23 cellular contexts compared by ENCODE assay signal in genomic region chr13:47250141-47250540, GRCh38.
DNase-seq lines count a peak whose midpoint lies in the region; ATAC-seq, FAIRE-seq and TF ChIP-seq lines count a peak whose summit lies in the region.
"Had no signal": no experiment of that assay in that cellular context is flagged by ENCODE, and none has a peak within 500 bp of the region (broad histone marks: within the 10 kb centered on the region; RNA-seq: fewer than 3 reads in every experiment).

No MANE protein-coding gene starts in this region.

- no peak overlapping the region for H4K5ac ChIP-seq in H9 (ENCODE audit: insufficient read length, low read depth, low read length)

- H3K27ac Mint-ChIP-seq in astrocyte (ENCODE audit: unreplicated experiment) (no peak overlapping the region), H9 (no peak overlapping the region)
- H3K27ac Mint-ChIP-seq in activated naive CD4-positive, alpha-beta T cell treated with anti-CD3 and anti-CD28 coated beads, Interleukin-2, amount 50 U/mL, for 72 hours: no peak overlapping the region
- H3K27ac Mint-ChIP-seq: natural killer cell treated with Interleukin-12 subunit alpha and Interleukin-12 subunit beta and Interleukin-15 and Interleukin-18, amount 100 ng/mL, for 72 hours; stimulated activated naive CD8-positive, alpha-beta T cell treated with anti-CD3 and anti-CD28 coated beads, Interleukin-15, Interleukin-2, amounts not matched to agents 100 ng/mL and 50 ng/mL, for 24 hours had no signal

- H2AFZ ChIP-seq in astrocyte (ENCODE audit: low read depth, low read length): no peak overlapping the region
- no peak overlapping the region for H2AFZ ChIP-seq in H9 (ENCODE audit: low read length)

- no peak overlapping the region for H3K4ac ChIP-seq in H9 (ENCODE audit: low read depth, low read length)

- H3K4me3 ChIP-seq in astrocyte (ENCODE audit: insufficient read depth, low read depth, low read length) (no peak overlapping the region), fibroblast of the aortic adventitia (ENCODE audit: low read depth, low read length) (no peak overlapping the region)
- H3K4me3 ChIP-seq: prostate gland had no signal

- H2BK5ac ChIP-seq in H9 (ENCODE audit: insufficient read length, low read length): no peak overlapping the region

- H2BK12ac ChIP-seq in H9 (ENCODE audit: insufficient read length, low read depth, low read length): no peak overlapping the region

- H4K8ac ChIP-seq in H9 (replicated peaks; ENCODE audit: insufficient read length, low read depth, low read length): no peak overlapping the region

- H3K27me3 ChIP-seq in astrocyte (ENCODE audit: insufficient read depth, low read length) (no peaks in the 10 kb centered on the region), H9 (ENCODE audit: insufficient read depth, low read length) (no peaks in the 10 kb centered on the region)

- H3K79me2 ChIP-seq in astrocyte (ENCODE audit: insufficient read depth, low read length) (no peaks in the 10 kb centered on the region), H9 (ENCODE audit: insufficient read depth, low read length) (no peaks in the 10 kb centered on the region; the same call in 1 of the 2 replicates)

- H3K4me3 Mint-ChIP-seq in astrocyte (ENCODE audit: unreplicated experiment) (no peak overlapping the region), H9 (no peak overlapping the region)
- H3K4me3 Mint-ChIP-seq: natural killer cell treated with Interleukin-12 subunit alpha and Interleukin-12 subunit beta and Interleukin-15 and Interleukin-18, amount 100 ng/mL, for 72 hours; stimulated activated naive CD8-positive, alpha-beta T cell treated with anti-CD3 and anti-CD28 coated beads, Interleukin-15, Interleukin-2, amounts not matched to agents 100 ng/mL and 50 ng/mL, for 24 hours had no signal

- H3K23me2 ChIP-seq in H9 (ENCODE audit: insufficient read length, low read depth, low read length, poor library complexity, severe bottlenecking): no peaks in the 10 kb centered on the region

- TF ChIP-seq CTCF in astrocyte (IDR thresholded peaks at IDR 0.05; ENCODE audit: insufficient read depth, low read depth, low read length): no peak
- no peak for TF ChIP-seq CTCF in fibroblast of the aortic adventitia (IDR thresholded peaks at IDR 0.05; ENCODE audit: insufficient read depth, low read length)
- TF ChIP-seq CTCF in H9 (conservative IDR thresholded peaks at IDR 0.05): no peak

- H3K9ac ChIP-seq in astrocyte (ENCODE audit: low read length) (no peak overlapping the region), H9 (ENCODE audit: extremely low read depth, insufficient read length, low read length) (no peak overlapping the region)

- H3K9me3 Mint-ChIP-seq in astrocyte (ENCODE audit: unreplicated experiment): no peaks in the 10 kb centered on the region
- peaks cover 3 to 5% of the 10 kb centered on the region in 2 experiments; a peak in 3 of 5 replicates for H3K9me3 Mint-ChIP-seq in H9
- H3K9me3 Mint-ChIP-seq in activated naive CD4-positive, alpha-beta T cell treated with anti-CD3 and anti-CD28 coated beads, Interleukin-2, amount 50 U/mL, for 72 hours: no peaks in the 10 kb centered on the region

- H2BK15ac ChIP-seq in H9 (ENCODE audit: low read depth, low read length): no peak overlapping the region

- no peak for ATAC-seq in HG03159 (IDR thresholded peaks at IDR 0.05; ENCODE audit: unreplicated experiment)
- no peak for ATAC-seq in activated naive CD4-positive, alpha-beta T cell treated with anti-CD3 and anti-CD28 coated beads, Interleukin-2, amount 50 U/mL, for 72 hours
- ATAC-seq: natural killer cell treated with Interleukin-12 subunit alpha and Interleukin-12 subunit beta and Interleukin-15 and Interleukin-18, amount 100 ng/mL, for 72 hours had no signal

- H3K23ac ChIP-seq in H9 (ENCODE audit: insufficient read length, low read depth, low read length): no peak overlapping the region

- FAIRE-seq in astrocyte (lab: Jason Lieb, UNC): peak; percentile 94

- H3K27ac ChIP-seq in astrocyte (ENCODE audit: low read depth, low read length): no peak overlapping the region
- H3K27ac ChIP-seq in H9 (ENCODE audit: insufficient read length, low read depth, low read length): no peak overlapping the region
- no peak overlapping the region for H3K27ac ChIP-seq in substantia nigra (ENCODE audit: low read depth, low read length, poor library complexity, severe bottlenecking)
- H3K27ac ChIP-seq: prostate gland had no signal

- no peaks in the 10 kb centered on the region for H3K79me1 ChIP-seq in H9 (ENCODE audit: insufficient read depth, low read depth, low read length, poor library complexity, severe bottlenecking)

- H2BK120ac ChIP-seq in H9 (ENCODE audit: low read depth, low read length, poor library complexity, severe bottlenecking): no peak overlapping the region

- no peaks in the 10 kb centered on the region for H4K20me1 ChIP-seq in astrocyte (ENCODE audit: insufficient read depth, low read length)
- H4K20me1 ChIP-seq in H9 (ENCODE audit: control insufficient read depth, insufficient read depth, insufficient read length): no peaks in the 10 kb centered on the region

- H3K14ac ChIP-seq in H9 (ENCODE audit: insufficient read depth, low read length): no peak overlapping the region

- H3K36me3 ChIP-seq in astrocyte (ENCODE audit: insufficient read depth, low read length): no peaks in the 10 kb centered on the region
- H3K36me3 ChIP-seq: prostate gland had no signal

- no peak overlapping the region for H3T11ph ChIP-seq in H9 (ENCODE audit: low read length)

- no peaks in the 10 kb centered on the region for H3K36me3 Mint-ChIP-seq in astrocyte (ENCODE audit: low read depth, unreplicated experiment)
- H3K36me3 Mint-ChIP-seq in H9 (ENCODE audit: insufficient read depth in 1 of 3, low read depth in 3 of 3): no peaks in the 10 kb centered on the region; a peak in 1 of 7 replicates
- no peaks in the 10 kb centered on the region for H3K36me3 Mint-ChIP-seq in activated naive CD4-positive, alpha-beta T cell treated with anti-CD3 and anti-CD28 coated beads, Interleukin-2, amount 50 U/mL, for 72 hours
- H3K36me3 Mint-ChIP-seq: natural killer cell treated with Interleukin-12 subunit alpha and Interleukin-12 subunit beta and Interleukin-15 and Interleukin-18, amount 100 ng/mL, for 72 hours had no signal

- H3K4me1 Mint-ChIP-seq in astrocyte (ENCODE audit: low read depth, unreplicated experiment): peaks cover 3% of the 10 kb centered on the region
- no peaks in the 10 kb centered on the region for H3K4me1 Mint-ChIP-seq in H9

- no CpG with 5 or more reads among the region's 7 CpGs for WGBS in H9 (ENCODE audit: extremely low coverage, insufficient read length, low lambda C conversion rate)

- H2AK5ac ChIP-seq in H9 (ENCODE audit: insufficient read length, low read length): no peak overlapping the region

- H3K4me2 ChIP-seq in astrocyte (ENCODE audit: low read length) (peak overlapping the region; percentile 47), H9 (ENCODE audit: insufficient read depth, insufficient read length, low read length) (no peak overlapping the region)

- H3K4me1 ChIP-seq in astrocyte (ENCODE audit: insufficient read depth, low read length) (peaks cover 6% of the 10 kb centered on the region), H9 (ENCODE audit: insufficient read depth, low read length) (no peaks in the 10 kb centered on the region)
- H3K4me1 ChIP-seq: prostate gland had no signal

- no peak overlapping the region for H3K56ac ChIP-seq in H9 (ENCODE audit: insufficient read length, low read depth, low read length)

- H4K91ac ChIP-seq in H9 (ENCODE audit: insufficient read length, low read depth, low read length): no peak overlapping the region

- no peak overlapping the region for H2BK20ac ChIP-seq in H9 (ENCODE audit: low read depth, low read length, poor library complexity, severe bottlenecking)

- H3K18ac ChIP-seq in H9 (ENCODE audit: insufficient read length, low read depth, low read length): no peak overlapping the region

- H3K9me3 ChIP-seq in astrocyte (ENCODE audit: insufficient read depth, low read depth, low read length) (no peaks in the 10 kb centered on the region), H9 (ENCODE audit: control insufficient read depth, low read depth, low read length) (no peaks in the 10 kb centered on the region)
- H3K9me3 ChIP-seq: prostate gland had no signal

- no peaks in the 10 kb centered on the region for H3K27me3 Mint-ChIP-seq in astrocyte (ENCODE audit: low read depth, unreplicated experiment)
- no peaks in the 10 kb centered on the region for H3K27me3 Mint-ChIP-seq in H9 (ENCODE audit: low read depth)
- H3K27me3 Mint-ChIP-seq: natural killer cell treated with Interleukin-12 subunit alpha and Interleukin-12 subunit beta and Interleukin-15 and Interleukin-18, amount 100 ng/mL, for 72 hours; stimulated activated naive CD8-positive, alpha-beta T cell treated with anti-CD3 and anti-CD28 coated beads, Interleukin-15, Interleukin-2, amounts not matched to agents 100 ng/mL and 50 ng/mL, for 24 hours had no signal

- peak; percentile 65 for DNase-seq in GM03348 (ENCODE audit: low spot score)
- peak; percentile 91 for DNase-seq in astrocyte (ENCODE audit: low read depth)
- peak; percentile 97 for DNase-seq in fibroblast of the aortic adventitia (ENCODE audit: low read depth)
- peak; percentile 74 for DNase-seq in stromal cell of bone marrow (ENCODE audit: low read depth)
- no peak for DNase-seq in H9
- DNase-seq in substantia nigra (lab: John Stamatoyannopoulos, UW): no peak
- no peak for DNase-seq in activated naive CD4-positive, alpha-beta T cell treated with anti-CD3 and anti-CD28 coated beads, Interleukin-2, amount 50 U/mL, for 72 hours (ENCODE audit: low spot score in 2 of 2)
- DNase-seq: activated CD4-positive, alpha-beta T cell treated with anti-CD3 and anti-CD28 coated beads for 4 hours; activated CD8-positive, alpha-beta memory T cell treated with anti-CD3 and anti-CD28 coated beads, Interleukin-2, amount 50 U/mL, for 4 hours; activated effector memory CD4-positive, alpha-beta T cell treated with anti-CD3 and anti-CD28 coated beads, Interleukin-2, amount 50 U/mL, for 16 hours; Calu3; dermis blood vessel endothelial cell; islet precursor cell; mesendoderm; MM.1S; NCI-H187 treated with DMSO at 0.1 percent for 48 hours; NCI-H510A; OCI-M1; T-helper 9 cell had no signal

Comparison
In these comparisons a context has a peak if more than half of its experiments do, and no peak if none do; other contexts are left out.
1. DNase-seq: peak in GM03348 (single experiment), astrocyte (single experiment), fibroblast of the aortic adventitia (single experiment) and stromal cell of bone marrow (single experiment); none in H9 (single experiment), substantia nigra (0 of 49) and activated naive CD4-positive, alpha-beta T cell treated with anti-CD3 and anti-CD28 coated beads, Interleukin-2, amount 50 U/mL, for 72 hours (0 of 2).